In the genomic region with DNA sequence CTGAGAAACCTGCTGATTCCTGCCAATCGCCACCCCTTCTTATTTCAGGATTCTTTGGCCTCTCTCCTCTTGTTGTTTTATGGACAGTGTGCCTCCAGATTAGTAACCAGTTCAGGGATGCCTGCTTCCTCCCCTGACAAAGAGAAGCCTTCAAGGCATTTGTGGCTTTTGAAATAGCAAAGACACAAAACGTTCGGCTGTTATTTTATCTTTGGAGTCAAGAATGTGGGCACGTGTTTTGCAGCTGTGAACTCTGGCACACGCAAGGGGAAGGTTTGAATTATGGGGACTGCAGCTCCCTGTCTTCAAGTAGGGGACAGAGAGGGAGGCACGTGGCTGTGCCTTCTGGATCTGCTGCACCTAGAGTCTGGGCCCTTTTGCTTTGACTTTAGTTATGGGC, we compare ENCODE assay signal across 31 cellular contexts.
DNase-seq lines count a peak whose midpoint lies in the region; ATAC-seq and TF ChIP-seq lines count a peak whose summit lies in the region.
"Had no signal": no experiment of that assay in that cellular context is flagged by ENCODE, and none has a peak within 500 bp of the region (broad histone marks: within the 10 kb centered on the region; RNA-seq: fewer than 3 reads in every experiment).

No MANE protein-coding gene starts in this region.

- H3K4me3 ChIP-seq in AG10803 (ENCODE audit: low read length), result no peak overlapping the region
- H3K4me3 ChIP-seq in GM23248, result no peak overlapping the region
- no peak overlapping the region for H3K4me3 ChIP-seq in astrocyte of the cerebellum (ENCODE audit: low read depth, low read length)
- no peak overlapping the region for H3K4me3 ChIP-seq in foreskin fibroblast (ENCODE audit: low read depth in 1 of 2, low read length in 2 of 2)
- H3K4me3 ChIP-seq: adrenal gland, cardiac muscle cell, coronary artery, spleen, tibial nerve had no signal

- no peak overlapping the region for H2AFZ ChIP-seq in GM23248
- H2AFZ ChIP-seq: parathyroid adenoma had no signal

- 2 to 4% methylated on average over 6 of the region's 6 CpGs for WGBS in GM23248 (ENCODE audit: low coverage in 1 of 2, low lambda C conversion rate in 2 of 2, missing lambda C conversion rate in 2 of 2), 2 experiments

- H3K27me3 ChIP-seq in GM23248 (replicated peaks; ENCODE audit: insufficient read depth), result peaks cover 27% of the 10 kb centered on the region; the same call in 1 of the 2 replicates
- H3K27me3 ChIP-seq: adrenal gland, BE2C, cardiac muscle cell, tibial nerve had no signal

- H3K36me3 ChIP-seq in GM23248 (ENCODE audit: low read depth), result no peaks in the 10 kb centered on the region
- H3K36me3 ChIP-seq: adrenal gland, BE2C, cardiac muscle cell, spleen, tibial nerve had no signal

- no peak overlapping the region for H3K9ac ChIP-seq in GM23248
- H3K9ac ChIP-seq: parathyroid adenoma had no signal

- no peak overlapping the region for H3K27ac ChIP-seq in GM23248
- H3K27ac ChIP-seq: adrenal gland, cardiac muscle cell, coronary artery, parathyroid adenoma, spleen, tibial nerve had no signal

- no peaks in the 10 kb centered on the region for H3F3A ChIP-seq in GM23248 (ENCODE audit: insufficient read depth)

- H3K79me2 ChIP-seq in GM23248 (ENCODE audit: insufficient read depth), result no peaks in the 10 kb centered on the region
- H3K79me2 ChIP-seq: parathyroid adenoma had no signal

- H3K9me3 ChIP-seq in GM23248 (ENCODE audit: low read depth), result no peaks in the 10 kb centered on the region
- H3K9me3 ChIP-seq: adrenal gland, BE2C had no signal

- no peaks in the 10 kb centered on the region for H3K9me2 ChIP-seq in GM23248 (ENCODE audit: insufficient read depth)

- ATAC-seq in HG02885 (IDR thresholded peaks at IDR 0.05; ENCODE audit: poor library complexity, unreplicated experiment), result no peak
- ATAC-seq: activated CD8-positive, alpha-beta memory T cell treated with anti-CD3 and anti-CD28 coated beads, Interleukin-2, amount 10 ng/mL, durations not matched to agents 7 days and 5 days; esophagus mucosa; left ventricle myocardium superior; natural killer cell; Panc1 had no signal

- no peaks in the 10 kb centered on the region for H3K4me1 ChIP-seq in GM23248 (ENCODE audit: insufficient read depth)
- H3K4me1 ChIP-seq: adrenal gland, BE2C, parathyroid adenoma, spleen, tibial nerve had no signal

- H3K4me2 ChIP-seq in GM23248 (ENCODE audit: unreplicated experiment), result no peak overlapping the region

- peak; percentile 61 for DNase-seq in AG10803 (ENCODE audit: low read depth)
- DNase-seq in GM23248, result peak; percentile 8
- peak; percentile 31 for DNase-seq in astrocyte of the cerebellum (ENCODE audit: low read depth)
- DNase-seq in foreskin fibroblast, result peak; percentile 12 to 52
- no peak for DNase-seq in occipital lobe (lab: John Stamatoyannopoulos, UW)
- DNase-seq in DMS 273 treated with DMSO at 0.1 percent for 48 hours (lab: John Stamatoyannopoulos, UW), result no peak
- no peak for DNase-seq in OCI-M2 (lab: John Stamatoyannopoulos, UW; ENCODE audit: unreplicated experiment)
- DNase-seq: activated CD8-positive, alpha-beta memory T cell treated with anti-CD3 and anti-CD28 coated beads, Interleukin-2, amount 10 ng/mL, durations not matched to agents 7 days and 5 days; activated naive CD4-positive, alpha-beta T cell; activated T-cell treated with anti-CD3 and anti-CD28 coated beads, Interleukin-2, amount 50 U/mL, for 48 hours; adrenal gland; BE2C; COR-L47; HCEC 1CT; islet precursor cell; left ventricle myocardium superior; natural killer cell; NCI-H1048; NCI-H187; NCI-H2171 treated with DMSO at 0.1 percent for 48 hours; NCI-H524; spleen; stimulated activated CD4-positive, alpha-beta T cell treated with anti-CD3 and anti-CD28 coated beads, Interleukin-2, amount 100 ng/mL, for 48 hours; T1000 had no signal

- H4K20me1 ChIP-seq in GM23248 (ENCODE audit: insufficient read depth), result no peaks in the 10 kb centered on the region

- TF ChIP-seq CTCF in AG10803 (conservative IDR thresholded peaks at IDR 0.05; ENCODE audit: low read length) (no peak), astrocyte of the cerebellum (IDR thresholded peaks at IDR 0.05; ENCODE audit: low read depth, low read length, missing control alignments) (no peak), foreskin fibroblast (IDR thresholded peaks at IDR 0.05; ENCODE audit: low read depth, low read length) (no peak)

- in situ Hi-C loops in GM23248 (cut with MboI) (no loop called here), astrocyte of the cerebellum (cut with HindIII; ENCODE audit: low sequenced_read_pairs) (no loop called here)

Comparison
In these comparisons a context has a peak if more than half of its experiments do, and no peak if none do; other contexts are left out.
1. DNase-seq: peak in AG10803 (single experiment), GM23248 (single experiment), astrocyte of the cerebellum (single experiment) and foreskin fibroblast (2 of 2); none in occipital lobe (single experiment), DMS 273 treated with DMSO at 0.1 percent for 48 hours (single experiment) and OCI-M2 (single experiment).